Comparison of ENCODE assay signal across 7 cellular contexts in genomic region chr10:121232494-121232893, GRCh38.
"Had no signal": no experiment of that assay in that cellular context is flagged by ENCODE, and none has a peak within 500 bp of the region (broad histone marks: within the 10 kb centered on the region; RNA-seq: fewer than 3 reads in every experiment).

No MANE protein-coding gene starts in this region.

- ATAC-seq: K562 had no signal

- H3K27ac ChIP-seq: GM23248 had no signal

- DNase-seq: GM23248, GOT3, H9, HCEC 1CT, IMR-90, KG1 had no signal

- H3K4me3 ChIP-seq: GM23248, K562 had no signal

- H3K9ac ChIP-seq: GM23248 had no signal

- H3K4me3 Mint-ChIP-seq: H9 had no signal

- H2AFZ ChIP-seq: GM23248 had no signal

- H3K27ac Mint-ChIP-seq: H9 had no signal
